17 cellular contexts compared by ENCODE assay signal in genomic region chr1:30310966-30311742, GRCh38.
"Had no signal": no experiment of that assay in that cellular context is flagged by ENCODE, and none has a peak within 500 bp of the region (broad histone marks: within the 10 kb centered on the region; RNA-seq: fewer than 3 reads in every experiment).

No MANE protein-coding gene starts in this region.

- H3K36me3 ChIP-seq: ascending aorta, gastroesophageal sphincter, thyroid gland, uterus had no signal

- H3K27ac Mint-ChIP-seq: activated CD4-positive, alpha-beta T cell treated with anti-CD3 and anti-CD28 coated beads for 36 hours; activated CD8-positive, alpha-beta T cell treated with anti-CD3 and anti-CD28 coated beads, Interleukin-2, amount 10 ng/mL, durations not matched to agents 7 days and 5 days; activated naive CD4-positive, alpha-beta T cell treated with anti-CD3 and anti-CD28 coated beads for 36 hours; activated T-helper 17 cell treated with anti-CD3 and anti-CD28 coated beads, Interleukin-2, amount 50 U/mL, for 72 hours; nephron; stimulated activated effector memory CD8-positive, alpha-beta T cell treated with anti-CD3 and anti-CD28 coated beads, Interleukin-12 subunit alpha, Interleukin-12 subunit beta, amount 100 ng/mL, for 72 hours had no signal

- H3K9me3 Mint-ChIP-seq: activated naive CD4-positive, alpha-beta T cell treated with anti-CD3 and anti-CD28 coated beads for 36 hours; activated T-helper 17 cell treated with anti-CD3 and anti-CD28 coated beads, Interleukin-2, amount 50 U/mL, for 72 hours; nephron; stimulated activated effector memory CD8-positive, alpha-beta T cell treated with anti-CD3 and anti-CD28 coated beads, Interleukin-12 subunit alpha, Interleukin-12 subunit beta, amount 100 ng/mL, for 72 hours had no signal

- H3K4me3 ChIP-seq: ascending aorta, gastroesophageal sphincter, thyroid gland, uterus had no signal

- H3K36me3 Mint-ChIP-seq: stimulated activated effector memory CD8-positive, alpha-beta T cell treated with anti-CD3 and anti-CD28 coated beads, Interleukin-12 subunit alpha, Interleukin-12 subunit beta, amount 100 ng/mL, for 72 hours had no signal

- H3K27ac ChIP-seq: ascending aorta, gastroesophageal sphincter, thyroid gland, uterus, VCaP had no signal

- H3K4me3 Mint-ChIP-seq: activated CD4-positive, alpha-beta T cell treated with anti-CD3 and anti-CD28 coated beads for 36 hours; activated CD8-positive, alpha-beta T cell treated with anti-CD3 and anti-CD28 coated beads, Interleukin-2, amount 10 ng/mL, durations not matched to agents 7 days and 5 days; activated naive CD4-positive, alpha-beta T cell treated with anti-CD3 and anti-CD28 coated beads for 36 hours; activated T-helper 17 cell treated with anti-CD3 and anti-CD28 coated beads, Interleukin-2, amount 50 U/mL, for 72 hours; nephron; stimulated activated effector memory CD8-positive, alpha-beta T cell treated with anti-CD3 and anti-CD28 coated beads, Interleukin-12 subunit alpha, Interleukin-12 subunit beta, amount 100 ng/mL, for 72 hours had no signal

- ATAC-seq: activated CD4-positive, alpha-beta T cell treated with anti-CD3 and anti-CD28 coated beads for 36 hours; activated CD8-positive, alpha-beta T cell treated with anti-CD3 and anti-CD28 coated beads, Interleukin-2, amount 10 ng/mL, durations not matched to agents 7 days and 5 days; activated T-helper 17 cell treated with anti-CD3 and anti-CD28 coated beads, Interleukin-2, amount 50 U/mL, for 72 hours; gastroesophageal sphincter; left ventricle myocardium superior; stimulated activated effector memory CD8-positive, alpha-beta T cell treated with anti-CD3 and anti-CD28 coated beads, Interleukin-12 subunit alpha, Interleukin-12 subunit beta, amount 100 ng/mL, for 72 hours had no signal

- H3K4me1 Mint-ChIP-seq: activated CD4-positive, alpha-beta T cell treated with anti-CD3 and anti-CD28 coated beads for 36 hours; activated T-helper 17 cell treated with anti-CD3 and anti-CD28 coated beads, Interleukin-2, amount 50 U/mL, for 72 hours; stimulated activated effector memory CD8-positive, alpha-beta T cell treated with anti-CD3 and anti-CD28 coated beads, Interleukin-12 subunit alpha, Interleukin-12 subunit beta, amount 100 ng/mL, for 72 hours had no signal

- H3K27me3 ChIP-seq: ascending aorta, thyroid gland, uterus had no signal

- H3K4me1 ChIP-seq: ascending aorta, gastroesophageal sphincter, thyroid gland, uterus had no signal

- H3K9me3 ChIP-seq: ascending aorta, thyroid gland, uterus had no signal

- DNase-seq: activated CD4-positive, alpha-beta T cell treated with anti-CD3 and anti-CD28 coated beads for 36 hours; activated CD8-positive, alpha-beta T cell treated with anti-CD3 and anti-CD28 coated beads, Interleukin-2, amount 10 ng/mL, durations not matched to agents 7 days and 5 days; activated naive CD4-positive, alpha-beta T cell treated with anti-CD3 and anti-CD28 coated beads for 36 hours; activated T-cell treated with anti-CD3 and anti-CD28 coated beads for 4 hours; left ventricle myocardium superior; mesenchymal stem cell; stimulated activated CD4-positive, alpha-beta T cell treated with anti-CD3 and anti-CD28 coated beads, Interleukin-12 subunit alpha, Interleukin-12 subunit beta, amount 100 ng/mL, for 4 hours; stimulated activated CD4-positive, alpha-beta T cell treated with anti-CD3 and anti-CD28 coated beads, Interleukin-2, amount 100 ng/mL, for 24 hours; T-helper 9 cell; thyroid gland; uterus had no signal
